Comparison of ENCODE assay signal across 21 cellular contexts in the genomic region with DNA sequence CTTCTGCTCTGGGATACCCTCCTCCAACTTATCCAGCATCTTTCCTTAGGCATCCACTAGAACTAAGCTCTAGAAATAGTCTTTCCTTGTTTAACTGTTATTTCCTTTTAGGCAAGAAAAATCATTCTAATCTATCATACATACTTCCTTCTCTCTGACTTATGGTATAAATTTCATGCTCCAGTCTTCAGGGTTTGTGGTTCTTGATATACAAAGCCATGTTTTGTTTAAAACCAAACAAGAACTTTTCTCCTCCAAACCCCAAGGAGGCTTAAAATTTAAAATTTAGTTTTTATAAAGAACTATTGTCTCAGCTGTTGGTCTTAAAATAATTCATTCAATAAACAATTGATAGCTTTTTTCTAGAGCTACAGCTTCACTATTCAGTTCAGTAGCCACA.
DNase-seq lines count a peak whose midpoint lies in the region; ATAC-seq and TF ChIP-seq lines count a peak whose summit lies in the region.
"Had no signal": no experiment of that assay in that cellular context is flagged by ENCODE, and none has a peak within 500 bp of the region (broad histone marks: within the 10 kb centered on the region; RNA-seq: fewer than 3 reads in every experiment).

No MANE protein-coding gene starts in this region.

- DNase-seq in right atrium auricular region (ENCODE audit: low spot score) (no peak), left cardiac atrium (no peak), RPMI7951 (ENCODE audit: low read depth) (peak; percentile 10), hepatocyte (ENCODE audit: low spot score) (no peak), SIG-M5 treated with dmso at 0.1 percent for 504 hours (lab: John Stamatoyannopoulos, UW; ENCODE audit: unreplicated experiment) (no peak), tibial nerve (ENCODE audit: low spot score in 2 of 2) (no peak), NCI-H2227 (lab: John Stamatoyannopoulos, UW; ENCODE audit: unreplicated experiment) (no peak)
- no peak for DNase-seq in activated CD8-positive, alpha-beta memory T cell treated with anti-CD3 and anti-CD28 coated beads, Interleukin-2, amount 50 U/mL, for 4 hours
- DNase-seq: activated CD4-positive, alpha-beta T cell treated with anti-CD3 and anti-CD28 coated beads, Interleukin-2, amount 10 ng/mL, durations not matched to agents 7 days and 5 days; activated gamma-delta T cell treated with Interleukin-2 at 50 U/mL for 16 hours; central memory CD4-positive, alpha-beta T cell; dorsolateral prefrontal cortex; kidney; mesenchymal stem cell; NCI-H1105; NCI-H2081; NCI-H510A; sigmoid colon; testis had no signal

- TF ChIP-seq EP300 in tibial nerve (IDR thresholded peaks at IDR 0.05): no peak

- H3K9me2 ChIP-seq in hepatocyte (replicated peaks; ENCODE audit: insufficient read depth): no peaks in the 10 kb centered on the region

- H3K27ac ChIP-seq in right atrium auricular region (peak overlapping the region; percentile 38 to 61), hepatocyte (peak overlapping the region; percentile 65), tibial nerve (peak overlapping the region in 1 of 4 donors; percentile 8)
- H3K27ac ChIP-seq: KMS-11, parathyroid adenoma, testis had no signal

- H3K79me2 ChIP-seq in hepatocyte: no peaks in the 10 kb centered on the region
- H3K79me2 ChIP-seq: parathyroid adenoma had no signal

- ATAC-seq in left cardiac atrium: no peak

- TF ChIP-seq POLR2A in tibial nerve (IDR thresholded peaks at IDR 0.05): no peak

- H3K9me3 ChIP-seq in right atrium auricular region (no peaks in the 10 kb centered on the region), hepatocyte (ENCODE audit: low read depth) (no peaks in the 10 kb centered on the region), tibial nerve (no peaks in the 10 kb centered on the region)
- H3K9me3 ChIP-seq: sigmoid colon, testis had no signal

- H3K4me3 ChIP-seq in right atrium auricular region (no peak overlapping the region), hepatocyte (no peak overlapping the region), tibial nerve (no peak overlapping the region)
- H3K4me3 ChIP-seq: dorsolateral prefrontal cortex, sigmoid colon, testis had no signal

- intact Hi-C loops in left cardiac atrium (cut with DNase I): loop anchor here in 1 of 2 donors (5.0 kb wide), 1 partner anchor 77 kb away; a partner anchor contains a TSS

- H3K4me1 ChIP-seq in right atrium auricular region (peaks cover 0 to 35% of the 10 kb centered on the region in 2 donors), hepatocyte (ENCODE audit: insufficient read depth) (peaks cover 29% of the 10 kb centered on the region), tibial nerve (peaks cover 0 to 10% (median 0%) of the 10 kb centered on the region in 4 donors)

- H3K36me3 ChIP-seq in right atrium auricular region: no peaks in the 10 kb centered on the region
- no peaks in the 10 kb centered on the region for H3K36me3 ChIP-seq in hepatocyte (replicated peaks; ENCODE audit: insufficient read depth, low read depth)
- no peaks in the 10 kb centered on the region for H3K36me3 ChIP-seq in tibial nerve
- H3K36me3 ChIP-seq: sigmoid colon had no signal

- TF ChIP-seq CTCF in right atrium auricular region (IDR thresholded peaks at IDR 0.05): no peak
- no peak for TF ChIP-seq CTCF in hepatocyte (IDR thresholded peaks at IDR 0.05; ENCODE audit: poor library complexity)
- TF ChIP-seq CTCF in tibial nerve (IDR thresholded peaks at IDR 0.05): no peak

- H2AFZ ChIP-seq in hepatocyte: no peak overlapping the region

- no peaks in the 10 kb centered on the region for H4K20me1 ChIP-seq in hepatocyte (ENCODE audit: insufficient read depth, poor library complexity, severe bottlenecking)

- H3K27me3 ChIP-seq in right atrium auricular region (no peaks in the 10 kb centered on the region), hepatocyte (no peaks in the 10 kb centered on the region), tibial nerve (no peaks in the 10 kb centered on the region)
- H3K27me3 ChIP-seq: dorsolateral prefrontal cortex, sigmoid colon, testis had no signal

- no peak overlapping the region for H3K4me2 ChIP-seq in hepatocyte
- H3K4me2 ChIP-seq: KMS-11 had no signal
